2 cellular contexts compared by ENCODE assay signal in genomic region chrX:155880586-155881157, GRCh38.
TF ChIP-seq lines count a peak whose summit lies in the region.

No MANE protein-coding gene starts in this region.

TF ChIP-seq in HCT116, 20 proteins besides CTCF, POLR2A, EP300 and RAD21 (continued from another document):
- TF ChIP-seq POLR2AphosphoS5 (IDR thresholded peaks at IDR 0.05; ENCODE audit: low read depth, low read length) = no peak

TF ChIP-seq in WTC11, 78 proteins besides CTCF, POLR2A, EP300 and RAD21 (continued from another document):
- no peak for TF ChIP-seq AR (CRISPR knock-in tag; IDR thresholded peaks at IDR 0.05)
- no peak for TF ChIP-seq GABPB1 (CRISPR knock-in tag; IDR thresholded peaks at IDR 0.05)
- TF ChIP-seq STAT6 (CRISPR knock-in tag; conservative IDR thresholded peaks at IDR 0.05; ENCODE audit: low read depth) = no peak
- TF ChIP-seq RORB (CRISPR knock-in tag; IDR thresholded peaks at IDR 0.05) = no peak
- no peak for TF ChIP-seq USF1 (CRISPR knock-in tag; IDR thresholded peaks at IDR 0.05)
- TF ChIP-seq ATF6 (CRISPR knock-in tag; IDR thresholded peaks at IDR 0.05) = no peak
- TF ChIP-seq E2F4 (CRISPR knock-in tag; IDR thresholded peaks at IDR 0.05; ENCODE audit: borderline replicate concordance, low read depth) = no peak
- no peak for TF ChIP-seq ELF4 (CRISPR knock-in tag; IDR thresholded peaks at IDR 0.05; ENCODE audit: low read depth)
- no peak for TF ChIP-seq USF2 (CRISPR knock-in tag; IDR thresholded peaks at IDR 0.05)
- no peak for TF ChIP-seq ZNF138 (CRISPR knock-in tag; conservative IDR thresholded peaks at IDR 0.05)
- no peak for TF ChIP-seq ARID4B (CRISPR knock-in tag; IDR thresholded peaks at IDR 0.05; ENCODE audit: borderline replicate concordance)
- no peak for TF ChIP-seq ZNF219 (CRISPR knock-in tag; IDR thresholded peaks at IDR 0.05; ENCODE audit: borderline replicate concordance)
- no peak for TF ChIP-seq ZNF671 (CRISPR knock-in tag; IDR thresholded peaks at IDR 0.05)
- no peak for TF ChIP-seq ZNF532 (CRISPR knock-in tag; IDR thresholded peaks at IDR 0.05; ENCODE audit: borderline replicate concordance)
